ENCODE assay signal across 2 cellular contexts in genomic region chr12:20815573-20815972, GRCh38.
A peak's percentile ranks its signal among the peaks of the same experiment; 100 is the strongest.
TF ChIP-seq lines count a peak whose summit lies in the region.

No MANE protein-coding gene starts in this region.

TF ChIP-seq in HepG2, 621 proteins besides CTCF, POLR2A, EP300 and RAD21:
- TF ChIP-seq HCFC1 (IDR thresholded peaks at IDR 0.05; ENCODE audit: low read depth, low read length) (no peak), MAFF (IDR thresholded peaks at IDR 0.05; ENCODE audit: low read depth, low read length) (peak; percentile 84), MAFK (conservative IDR thresholded peaks at IDR 0.05 in 1 of 2, IDR thresholded peaks at IDR 0.05 in 1 of 2; ENCODE audit: low read length in 2 of 2) (peak; percentile 88 to 92)

TF ChIP-seq in K562, 482 proteins besides CTCF, POLR2A, EP300 and RAD21:
- TF ChIP-seq DDX20 (tag; IDR thresholded peaks at IDR 0.05; ENCODE audit: low read depth) (no peak), NR2F6 (CRISPR knock-in tag; IDR thresholded peaks at IDR 0.05) (no peak), HDAC6 (IDR thresholded peaks at IDR 0.05; ENCODE audit: low read depth, low read length) (no peak), FOXK1 (CRISPR knock-in tag; IDR thresholded peaks at IDR 0.05; ENCODE audit: borderline replicate concordance) (no peak), NFE2 (IDR thresholded peaks at IDR 0.05; ENCODE audit: low read depth) (no peak), HSF4 (CRISPR knock-in tag; IDR thresholded peaks at IDR 0.05; ENCODE audit: borderline replicate concordance) (no peak), ZNF316 (IDR thresholded peaks at IDR 0.05) (peak; percentile 52), MAFF (IDR thresholded peaks at IDR 0.05; ENCODE audit: low read length) (peak; percentile 44; the same call in 1 of the 2 replicates), FOSL1 (tag; conservative IDR thresholded peaks at IDR 0.05) (no peak), FOXJ3 (CRISPR knock-in tag; IDR thresholded peaks at IDR 0.05) (no peak), MEF2D (tag; conservative IDR thresholded peaks at IDR 0.05; ENCODE audit: low read depth) (no peak), NR3C1 (CRISPR knock-in tag; IDR thresholded peaks at IDR 0.05) (no peak), SPI1 (IDR thresholded peaks at IDR 0.05; ENCODE audit: borderline replicate concordance, low read depth, low read length) (no peak), ZC3H11A (IDR thresholded peaks at IDR 0.05; ENCODE audit: low read depth, low read length) (no peak), C11orf30 (IDR thresholded peaks at IDR 0.05; ENCODE audit: low read depth) (peak; percentile 38; the same call in 1 of the 2 replicates), TGIF2 (CRISPR knock-in tag; IDR thresholded peaks at IDR 0.05) (no peak), SRSF3 (IDR thresholded peaks at IDR 0.05; ENCODE audit: insufficient read depth, low read length) (no peak), MAFK (IDR thresholded peaks at IDR 0.05; ENCODE audit: low read length) (peak; percentile 45; the same call in 1 of the 2 replicates), NRF1 (conservative IDR thresholded peaks at IDR 0.05 in 1 of 2, IDR thresholded peaks at IDR 0.05 in 1 of 2) (no peak), JUN (IDR thresholded peaks at IDR 0.05; ENCODE audit: borderline replicate concordance, low read depth, low read length) (no peak), JUN (CRISPR knock-in tag; IDR thresholded peaks at IDR 0.05; ENCODE audit: borderline replicate concordance) (no peak), MAFG (tag; conservative IDR thresholded peaks at IDR 0.05) (peak; percentile 48), CSDE1 (IDR thresholded peaks at IDR 0.05) (no peak), BRCA1 (IDR thresholded peaks at IDR 0.05) (no peak), BRCA1 (CRISPR knock-in tag; IDR thresholded peaks at IDR 0.05) (no peak), SIX5 (IDR thresholded peaks at IDR 0.05; ENCODE audit: borderline replicate concordance in 1 of 2, insufficient read depth in 1 of 2, low read depth in 1 of 2, low read length in 2 of 2) (no peak), TAF1 (IDR thresholded peaks at IDR 0.05; ENCODE audit: control insufficient read depth, extremely low read depth, insufficient read depth, low read length, severe bottlenecking) (no peak), PHB2 (IDR thresholded peaks at IDR 0.05; ENCODE audit: low read depth) (no peak), SLC30A9 (CRISPR knock-in tag; IDR thresholded peaks at IDR 0.05) (no peak), ZNF24 (IDR thresholded peaks at IDR 0.05) (no peak), ERF (CRISPR knock-in tag; IDR thresholded peaks at IDR 0.05) (no peak)
- TF ChIP-seq, protein P1, sequence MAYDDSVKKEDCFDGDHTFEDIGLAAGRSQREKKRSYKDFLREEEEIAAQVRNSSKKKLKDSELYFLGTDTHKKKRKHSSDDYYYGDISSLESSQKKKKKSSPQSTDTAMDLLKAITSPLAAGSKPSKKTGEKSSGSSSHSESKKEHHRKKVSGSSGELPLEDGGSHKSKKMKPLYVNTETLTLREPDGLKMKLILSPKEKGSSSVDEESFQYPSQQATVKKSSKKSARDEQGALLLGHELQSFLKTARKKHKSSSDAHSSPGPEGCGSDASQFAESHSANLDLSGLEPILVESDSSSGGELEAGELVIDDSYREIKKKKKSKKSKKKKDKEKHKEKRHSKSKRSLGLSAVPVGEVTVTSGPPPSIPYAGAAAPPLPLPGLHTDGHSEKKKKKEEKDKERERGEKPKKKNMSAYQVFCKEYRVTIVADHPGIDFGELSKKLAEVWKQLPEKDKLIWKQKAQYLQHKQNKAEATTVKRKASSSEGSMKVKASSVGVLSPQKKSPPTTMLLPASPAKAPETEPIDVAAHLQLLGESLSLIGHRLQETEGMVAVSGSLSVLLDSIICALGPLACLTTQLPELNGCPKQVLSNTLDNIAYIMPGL (CRISPR knock-in tag; IDR thresholded peaks at IDR 0.05) = no peak
- TF ChIP-seq, protein P2, sequence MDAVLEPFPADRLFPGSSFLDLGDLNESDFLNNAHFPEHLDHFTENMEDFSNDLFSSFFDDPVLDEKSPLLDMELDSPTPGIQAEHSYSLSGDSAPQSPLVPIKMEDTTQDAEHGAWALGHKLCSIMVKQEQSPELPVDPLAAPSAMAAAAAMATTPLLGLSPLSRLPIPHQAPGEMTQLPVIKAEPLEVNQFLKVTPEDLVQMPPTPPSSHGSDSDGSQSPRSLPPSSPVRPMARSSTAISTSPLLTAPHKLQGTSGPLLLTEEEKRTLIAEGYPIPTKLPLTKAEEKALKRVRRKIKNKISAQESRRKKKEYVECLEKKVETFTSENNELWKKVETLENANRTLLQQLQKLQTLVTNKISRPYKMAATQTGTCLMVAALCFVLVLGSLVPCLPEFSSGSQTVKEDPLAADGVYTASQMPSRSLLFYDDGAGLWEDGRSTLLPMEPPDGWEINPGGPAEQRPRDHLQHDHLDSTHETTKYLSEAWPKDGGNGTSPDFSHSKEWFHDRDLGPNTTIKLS (IDR thresholded peaks at IDR 0.05; ENCODE audit: borderline replicate concordance, low read depth) = no peak
- TF ChIP-seq, protein P3, sequence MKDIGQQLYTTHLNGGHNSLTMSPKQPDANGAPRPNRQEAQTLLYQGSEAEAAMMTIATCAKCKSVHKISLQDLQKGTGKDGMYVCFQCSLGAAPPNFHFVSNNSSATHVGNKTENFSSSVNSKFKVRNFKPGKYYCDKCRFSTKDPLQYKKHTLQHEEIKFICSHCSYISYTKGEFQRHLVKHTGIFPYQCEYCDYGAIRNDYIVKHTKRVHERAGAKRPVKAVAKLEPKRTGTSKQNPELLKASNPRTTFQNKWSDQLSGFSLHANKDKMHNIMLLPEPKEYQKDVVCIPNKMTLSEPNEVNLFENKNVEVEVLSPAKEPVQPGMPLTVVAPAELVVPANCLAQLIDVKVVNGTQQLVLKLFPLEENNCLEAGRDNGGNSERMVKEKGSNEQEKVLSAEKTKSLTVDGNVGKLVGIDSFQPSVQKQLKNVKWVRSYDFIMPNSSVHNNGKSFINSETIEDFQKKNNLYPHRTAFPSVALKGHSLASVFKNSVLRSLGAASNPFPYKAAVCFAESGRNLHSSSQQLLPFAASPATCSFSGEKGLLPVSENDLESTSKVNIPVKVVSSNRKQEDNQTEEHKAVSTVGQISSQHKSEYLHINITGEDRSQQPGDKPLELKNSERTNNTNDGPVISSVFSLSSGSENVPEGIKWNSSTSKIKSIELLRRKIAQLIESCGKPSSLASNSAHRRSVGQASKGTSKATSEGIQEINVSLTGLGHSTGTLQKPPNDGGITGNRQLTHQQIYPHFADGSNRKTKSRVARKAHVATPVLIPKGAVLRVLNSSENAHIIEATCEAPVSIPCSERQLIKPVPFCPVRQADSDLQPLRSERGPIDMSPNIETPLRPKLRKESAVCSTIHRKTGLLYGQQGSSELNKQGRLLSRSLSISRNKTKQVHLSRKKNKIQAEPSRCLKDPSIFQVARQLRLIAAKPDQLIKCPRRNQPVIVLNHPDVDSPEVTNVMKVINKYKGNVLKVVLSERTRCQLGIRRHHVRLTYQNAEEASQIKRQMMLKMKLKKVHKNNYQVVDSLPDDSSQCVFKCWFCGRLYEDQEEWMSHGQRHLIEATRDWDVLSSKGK (CRISPR knock-in tag; IDR thresholded peaks at IDR 0.05) = no peak
- TF ChIP-seq, protein P4, sequence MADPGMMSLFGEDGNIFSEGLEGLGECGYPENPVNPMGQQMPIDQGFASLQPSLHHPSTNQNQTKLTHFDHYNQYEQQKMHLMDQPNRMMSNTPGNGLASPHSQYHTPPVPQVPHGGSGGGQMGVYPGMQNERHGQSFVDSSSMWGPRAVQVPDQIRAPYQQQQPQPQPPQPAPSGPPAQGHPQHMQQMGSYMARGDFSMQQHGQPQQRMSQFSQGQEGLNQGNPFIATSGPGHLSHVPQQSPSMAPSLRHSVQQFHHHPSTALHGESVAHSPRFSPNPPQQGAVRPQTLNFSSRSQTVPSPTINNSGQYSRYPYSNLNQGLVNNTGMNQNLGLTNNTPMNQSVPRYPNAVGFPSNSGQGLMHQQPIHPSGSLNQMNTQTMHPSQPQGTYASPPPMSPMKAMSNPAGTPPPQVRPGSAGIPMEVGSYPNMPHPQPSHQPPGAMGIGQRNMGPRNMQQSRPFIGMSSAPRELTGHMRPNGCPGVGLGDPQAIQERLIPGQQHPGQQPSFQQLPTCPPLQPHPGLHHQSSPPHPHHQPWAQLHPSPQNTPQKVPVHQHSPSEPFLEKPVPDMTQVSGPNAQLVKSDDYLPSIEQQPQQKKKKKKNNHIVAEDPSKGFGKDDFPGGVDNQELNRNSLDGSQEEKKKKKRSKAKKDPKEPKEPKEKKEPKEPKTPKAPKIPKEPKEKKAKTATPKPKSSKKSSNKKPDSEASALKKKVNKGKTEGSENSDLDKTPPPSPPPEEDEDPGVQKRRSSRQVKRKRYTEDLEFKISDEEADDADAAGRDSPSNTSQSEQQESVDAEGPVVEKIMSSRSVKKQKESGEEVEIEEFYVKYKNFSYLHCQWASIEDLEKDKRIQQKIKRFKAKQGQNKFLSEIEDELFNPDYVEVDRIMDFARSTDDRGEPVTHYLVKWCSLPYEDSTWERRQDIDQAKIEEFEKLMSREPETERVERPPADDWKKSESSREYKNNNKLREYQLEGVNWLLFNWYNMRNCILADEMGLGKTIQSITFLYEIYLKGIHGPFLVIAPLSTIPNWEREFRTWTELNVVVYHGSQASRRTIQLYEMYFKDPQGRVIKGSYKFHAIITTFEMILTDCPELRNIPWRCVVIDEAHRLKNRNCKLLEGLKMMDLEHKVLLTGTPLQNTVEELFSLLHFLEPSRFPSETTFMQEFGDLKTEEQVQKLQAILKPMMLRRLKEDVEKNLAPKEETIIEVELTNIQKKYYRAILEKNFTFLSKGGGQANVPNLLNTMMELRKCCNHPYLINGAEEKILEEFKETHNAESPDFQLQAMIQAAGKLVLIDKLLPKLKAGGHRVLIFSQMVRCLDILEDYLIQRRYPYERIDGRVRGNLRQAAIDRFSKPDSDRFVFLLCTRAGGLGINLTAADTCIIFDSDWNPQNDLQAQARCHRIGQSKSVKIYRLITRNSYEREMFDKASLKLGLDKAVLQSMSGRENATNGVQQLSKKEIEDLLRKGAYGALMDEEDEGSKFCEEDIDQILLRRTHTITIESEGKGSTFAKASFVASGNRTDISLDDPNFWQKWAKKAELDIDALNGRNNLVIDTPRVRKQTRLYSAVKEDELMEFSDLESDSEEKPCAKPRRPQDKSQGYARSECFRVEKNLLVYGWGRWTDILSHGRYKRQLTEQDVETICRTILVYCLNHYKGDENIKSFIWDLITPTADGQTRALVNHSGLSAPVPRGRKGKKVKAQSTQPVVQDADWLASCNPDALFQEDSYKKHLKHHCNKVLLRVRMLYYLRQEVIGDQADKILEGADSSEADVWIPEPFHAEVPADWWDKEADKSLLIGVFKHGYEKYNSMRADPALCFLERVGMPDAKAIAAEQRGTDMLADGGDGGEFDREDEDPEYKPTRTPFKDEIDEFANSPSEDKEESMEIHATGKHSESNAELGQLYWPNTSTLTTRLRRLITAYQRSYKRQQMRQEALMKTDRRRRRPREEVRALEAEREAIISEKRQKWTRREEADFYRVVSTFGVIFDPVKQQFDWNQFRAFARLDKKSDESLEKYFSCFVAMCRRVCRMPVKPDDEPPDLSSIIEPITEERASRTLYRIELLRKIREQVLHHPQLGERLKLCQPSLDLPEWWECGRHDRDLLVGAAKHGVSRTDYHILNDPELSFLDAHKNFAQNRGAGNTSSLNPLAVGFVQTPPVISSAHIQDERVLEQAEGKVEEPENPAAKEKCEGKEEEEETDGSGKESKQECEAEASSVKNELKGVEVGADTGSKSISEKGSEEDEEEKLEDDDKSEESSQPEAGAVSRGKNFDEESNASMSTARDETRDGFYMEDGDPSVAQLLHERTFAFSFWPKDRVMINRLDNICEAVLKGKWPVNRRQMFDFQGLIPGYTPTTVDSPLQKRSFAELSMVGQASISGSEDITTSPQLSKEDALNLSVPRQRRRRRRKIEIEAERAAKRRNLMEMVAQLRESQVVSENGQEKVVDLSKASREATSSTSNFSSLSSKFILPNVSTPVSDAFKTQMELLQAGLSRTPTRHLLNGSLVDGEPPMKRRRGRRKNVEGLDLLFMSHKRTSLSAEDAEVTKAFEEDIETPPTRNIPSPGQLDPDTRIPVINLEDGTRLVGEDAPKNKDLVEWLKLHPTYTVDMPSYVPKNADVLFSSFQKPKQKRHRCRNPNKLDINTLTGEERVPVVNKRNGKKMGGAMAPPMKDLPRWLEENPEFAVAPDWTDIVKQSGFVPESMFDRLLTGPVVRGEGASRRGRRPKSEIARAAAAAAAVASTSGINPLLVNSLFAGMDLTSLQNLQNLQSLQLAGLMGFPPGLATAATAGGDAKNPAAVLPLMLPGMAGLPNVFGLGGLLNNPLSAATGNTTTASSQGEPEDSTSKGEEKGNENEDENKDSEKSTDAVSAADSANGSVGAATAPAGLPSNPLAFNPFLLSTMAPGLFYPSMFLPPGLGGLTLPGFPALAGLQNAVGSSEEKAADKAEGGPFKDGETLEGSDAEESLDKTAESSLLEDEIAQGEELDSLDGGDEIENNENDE (IDR thresholded peaks at IDR 0.05; ENCODE audit: low read depth, low read length) = no peak
